In the genomic region with DNA sequence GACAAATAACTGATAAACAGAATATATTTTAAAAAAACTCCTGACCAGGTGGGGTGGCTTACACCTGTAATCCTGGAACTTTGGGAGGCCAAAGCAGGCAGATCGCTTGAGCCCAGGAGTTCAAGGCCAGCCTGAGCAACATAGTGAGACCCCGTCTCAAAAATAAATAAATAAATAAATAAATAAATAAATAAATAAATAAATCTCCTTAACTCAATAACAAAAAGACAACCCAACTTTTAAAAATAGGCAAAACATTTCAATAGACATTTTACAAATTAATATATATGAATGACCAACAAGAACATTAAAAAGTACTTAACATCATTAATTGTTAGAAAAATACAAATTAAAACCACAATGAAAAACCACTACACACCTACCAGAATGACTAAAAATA, we compare ENCODE assay signal across 1 cellular context.
TF ChIP-seq lines count a peak whose summit lies in the region.

No MANE protein-coding gene starts in this region.

TF ChIP-seq in HEK293, 187 proteins besides CTCF, POLR2A, EP300 and RAD21 (continued from another document):
- TF ChIP-seq KLF7 (tag by site-specific recombination; IDR thresholded peaks at IDR 0.05; ENCODE audit: borderline replicate concordance) (no peak), ELK4 (IDR thresholded peaks at IDR 0.05; ENCODE audit: borderline replicate concordance, low read depth, low read length) (no peak), SETDB1 (IDR thresholded peaks at IDR 0.05; ENCODE audit: insufficient read length, low read length) (no peak)
- TF ChIP-seq, protein P1, sequence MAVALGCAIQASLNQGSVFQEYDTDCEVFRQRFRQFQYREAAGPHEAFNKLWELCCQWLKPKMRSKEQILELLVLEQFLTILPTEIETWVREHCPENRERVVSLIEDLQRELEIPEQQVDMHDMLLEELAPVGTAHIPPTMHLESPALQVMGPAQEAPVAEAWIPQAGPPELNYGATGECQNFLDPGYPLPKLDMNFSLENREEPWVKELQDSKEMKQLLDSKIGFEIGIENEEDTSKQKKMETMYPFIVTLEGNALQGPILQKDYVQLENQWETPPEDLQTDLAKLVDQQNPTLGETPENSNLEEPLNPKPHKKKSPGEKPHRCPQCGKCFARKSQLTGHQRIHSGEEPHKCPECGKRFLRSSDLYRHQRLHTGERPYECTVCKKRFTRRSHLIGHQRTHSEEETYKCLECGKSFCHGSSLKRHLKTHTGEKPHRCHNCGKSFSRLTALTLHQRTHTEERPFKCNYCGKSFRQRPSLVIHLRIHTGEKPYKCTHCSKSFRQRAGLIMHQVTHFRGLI (tag by site-specific recombination; IDR thresholded peaks at IDR 0.05): no peak
